In genomic region chr6:82185948-82186347, GRCh38 we compare ENCODE assay signal across 16 cellular contexts.
"Had no signal": no experiment of that assay in that cellular context is flagged by ENCODE, and none has a peak within 500 bp of the region (broad histone marks: within the 10 kb centered on the region; RNA-seq: fewer than 3 reads in every experiment).

No MANE protein-coding gene starts in this region.

- H3K4me1 ChIP-seq: pancreas, transverse colon had no signal

- DNase-seq: activated CD4-positive, alpha-beta T cell treated with anti-CD3 and anti-CD28 coated beads, Interleukin-2, amount 50 U/mL, for 4 hours; activated effector memory CD4-positive, alpha-beta T cell treated with Interleukin-2 at 50 U/mL for 16 hours; amniotic stem cell; cortex of kidney; effector CD8-positive, alpha-beta T cell; islet precursor cell; left ventricle myocardium inferior; mucosa of descending colon; naive thymus-derived CD4-positive, alpha-beta T cell; pancreas; retina; stimulated activated naive CD8-positive, alpha-beta T cell treated with anti-CD3 and anti-CD28 coated beads, Interleukin-15, Interleukin-2, amounts not matched to agents 100 U/mL and 50 U/mL, for 24 hours; T-helper 9 cell; transverse colon had no signal

- H3K27ac ChIP-seq: left ventricle myocardium inferior, pancreas, transverse colon, vagina had no signal

- H3K27me3 ChIP-seq: pancreas, transverse colon, vagina had no signal

- ATAC-seq: activated CD4-positive, CD25-positive, alpha-beta regulatory T cell treated with anti-CD3 and anti-CD28 coated beads, Interleukin-2, amount 50 U/mL, for 24 hours; mucosa of descending colon; naive thymus-derived CD4-positive, alpha-beta T cell; pancreas; stimulated activated naive CD8-positive, alpha-beta T cell treated with anti-CD3 and anti-CD28 coated beads, Interleukin-15, Interleukin-2, amounts not matched to agents 100 U/mL and 50 U/mL, for 24 hours had no signal

- H3K4me3 ChIP-seq: left ventricle myocardium inferior, mucosa of descending colon, pancreas, transverse colon, vagina had no signal

- H3K9me3 ChIP-seq: left ventricle myocardium inferior, mucosa of descending colon, pancreas, transverse colon, vagina had no signal
